Comparison of ENCODE assay signal across 18 cellular contexts in the genomic region with DNA sequence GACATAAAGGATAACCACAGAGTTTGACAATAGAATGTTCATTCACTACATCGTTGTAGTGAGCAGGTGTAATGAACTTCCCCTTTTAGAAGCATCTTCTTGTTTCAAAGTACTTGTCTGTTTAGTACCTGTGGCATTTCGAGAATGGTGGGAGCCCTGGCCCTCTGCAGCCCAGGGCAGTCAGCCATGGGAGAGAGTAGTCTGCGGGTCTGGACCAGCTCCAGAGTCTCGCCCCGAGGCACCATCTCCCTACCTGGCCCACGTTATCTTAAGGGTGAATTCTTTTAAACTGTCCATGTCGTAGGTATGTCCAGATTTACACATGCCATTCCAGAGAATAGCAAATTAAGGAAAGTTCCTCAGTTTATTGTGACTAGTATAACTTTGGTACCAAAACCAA.
DNase-seq lines count a peak whose midpoint lies in the region; ATAC-seq and TF ChIP-seq lines count a peak whose summit lies in the region.
"Had no signal": no experiment of that assay in that cellular context is flagged by ENCODE, and none has a peak within 500 bp of the region (broad histone marks: within the 10 kb centered on the region; RNA-seq: fewer than 3 reads in every experiment).

No MANE protein-coding gene starts in this region.

- H3K27ac ChIP-seq in H9 (ENCODE audit: insufficient read length, low read depth, low read length) (no peak overlapping the region), mesendoderm (ENCODE audit: low read depth, low read length) (peak overlapping the region; percentile 60)
- H3K27ac ChIP-seq: C4-2B had no signal

- H4K20me1 ChIP-seq in H9 (ENCODE audit: control insufficient read depth, insufficient read depth, insufficient read length), result no peaks in the 10 kb centered on the region

- H3K9me3 ChIP-seq in H9 (ENCODE audit: control insufficient read depth, low read depth, low read length), result no peaks in the 10 kb centered on the region
- H3K9me3 ChIP-seq: BE2C had no signal

- peaks cover 19% of the 10 kb centered on the region for H3K4me1 ChIP-seq in H9 (ENCODE audit: insufficient read depth, low read length)
- peaks cover 6% of the 10 kb centered on the region for H3K4me1 ChIP-seq in mesendoderm (ENCODE audit: control insufficient read depth, low read depth, low read length)
- H3K4me1 ChIP-seq: BE2C had no signal

- H3K79me2 ChIP-seq in H9 (ENCODE audit: insufficient read depth, low read length) (peaks cover 6% of the 10 kb centered on the region; the same call in 1 of the 2 replicates), mesendoderm (ENCODE audit: control insufficient read depth, insufficient read depth, low read length) (peaks cover 5% of the 10 kb centered on the region)

- H3K23ac ChIP-seq in H9 (ENCODE audit: insufficient read length, low read depth, low read length), result no peak overlapping the region
- H3K23ac ChIP-seq in mesendoderm (ENCODE audit: low read length), result no peak overlapping the region

- H2AK5ac ChIP-seq in H9 (ENCODE audit: insufficient read length, low read length) (no peak overlapping the region), mesendoderm (ENCODE audit: low read length) (peak overlapping the region; percentile 37)

- no peaks in the 10 kb centered on the region for H3K27me3 ChIP-seq in H9 (ENCODE audit: insufficient read depth, low read length)
- no peaks in the 10 kb centered on the region for H3K27me3 ChIP-seq in mesendoderm (ENCODE audit: insufficient read depth, low read length, poor library complexity)
- H3K27me3 ChIP-seq: BE2C had no signal

- H3K9me3 Mint-ChIP-seq in H9, result no peaks in the 10 kb centered on the region; a peak in 1 of 5 replicates
- H3K9me3 Mint-ChIP-seq in WTC11, result no peaks in the 10 kb centered on the region
- peaks cover 6% of the 10 kb centered on the region for H3K9me3 Mint-ChIP-seq in activated CD8-positive, alpha-beta T cell treated with anti-CD3 and anti-CD28 coated beads for 36 hours
- H3K9me3 Mint-ChIP-seq: HFFc6 had no signal

- H3K79me1 ChIP-seq in H9 (ENCODE audit: insufficient read depth, low read depth, low read length, poor library complexity, severe bottlenecking) (no peaks in the 10 kb centered on the region), mesendoderm (ENCODE audit: low read length) (peaks cover 1% of the 10 kb centered on the region)

- H3K36me3 Mint-ChIP-seq in H9 (ENCODE audit: insufficient read depth in 1 of 3, low read depth in 3 of 3), result peaks cover 16 to 31% (median 30%) of the 10 kb centered on the region in 3 experiments; a peak in 6 of 7 replicates
- H3K36me3 Mint-ChIP-seq in WTC11, result peaks cover 34% of the 10 kb centered on the region
- peaks cover 6% of the 10 kb centered on the region for H3K36me3 Mint-ChIP-seq in activated CD8-positive, alpha-beta T cell treated with anti-CD3 and anti-CD28 coated beads for 36 hours (ENCODE audit: low read depth)

- H3K4me3 ChIP-seq in mesendoderm (ENCODE audit: low read length), result no peak overlapping the region
- H3K4me3 ChIP-seq: GM23248, K562 had no signal

- peaks cover 70 to 77% of the 10 kb centered on the region in 2 experiments for H3K4me1 Mint-ChIP-seq in H9
- peaks cover 74% of the 10 kb centered on the region for H3K4me1 Mint-ChIP-seq in WTC11
- no peaks in the 10 kb centered on the region for H3K4me1 Mint-ChIP-seq in activated CD8-positive, alpha-beta T cell treated with anti-CD3 and anti-CD28 coated beads for 36 hours (ENCODE audit: low read depth)
- H3K4me1 Mint-ChIP-seq: CD4-positive, alpha-beta memory T cell had no signal

- H3K36me3 ChIP-seq in mesendoderm (ENCODE audit: control insufficient read depth, insufficient read depth, low read length), result no peaks in the 10 kb centered on the region
- H3K36me3 ChIP-seq: BE2C had no signal

- H2AFZ ChIP-seq in H9 (ENCODE audit: low read length), result no peak overlapping the region
- H2AFZ ChIP-seq: GM23248 had no signal

- H3K4me3 Mint-ChIP-seq in H9 (no peak overlapping the region), WTC11 (no peak overlapping the region; the same call in 1 of the 2 replicates)
- H3K4me3 Mint-ChIP-seq in activated CD8-positive, alpha-beta T cell treated with anti-CD3 and anti-CD28 coated beads for 36 hours, result no peak overlapping the region
- H3K4me3 Mint-ChIP-seq: CD4-positive, alpha-beta memory T cell had no signal

- peak; percentile 6; the same call in 1 of the 2 replicates for ATAC-seq in WTC11
- ATAC-seq in HG02623 (IDR thresholded peaks at IDR 0.05; ENCODE audit: unreplicated experiment), result no peak
- ATAC-seq in HG03280 (IDR thresholded peaks at IDR 0.05; ENCODE audit: unreplicated experiment), result no peak
- ATAC-seq in HG03045 (IDR thresholded peaks at IDR 0.05; ENCODE audit: unreplicated experiment), result no peak
- ATAC-seq in activated CD8-positive, alpha-beta T cell treated with anti-CD3 and anti-CD28 coated beads for 36 hours, result no peak
- ATAC-seq: K562 had no signal

- H3K27me3 Mint-ChIP-seq in H9 (ENCODE audit: low read depth), result no peaks in the 10 kb centered on the region; the same call in 1 of the 2 replicates
- no peaks in the 10 kb centered on the region for H3K27me3 Mint-ChIP-seq in WTC11 (ENCODE audit: low read depth)
- H3K27me3 Mint-ChIP-seq in activated CD8-positive, alpha-beta T cell treated with anti-CD3 and anti-CD28 coated beads for 36 hours, result no peaks in the 10 kb centered on the region
- H3K27me3 Mint-ChIP-seq: CD4-positive, alpha-beta memory T cell had no signal

- H2BK5ac ChIP-seq in H9 (ENCODE audit: insufficient read length, low read length), result no peak overlapping the region
- peak overlapping the region; percentile 64 for H2BK5ac ChIP-seq in mesendoderm (ENCODE audit: low read length)

- no peak overlapping the region for H4K5ac ChIP-seq in H9 (ENCODE audit: insufficient read length, low read depth, low read length)
- H4K5ac ChIP-seq in mesendoderm (ENCODE audit: low read length), result no peak overlapping the region

- TF ChIP-seq CTCF in H9 (conservative IDR thresholded peaks at IDR 0.05) (no peak), WTC11 (IDR thresholded peaks at IDR 0.05) (no peak)
- TF ChIP-seq CTCF in activated CD8-positive, alpha-beta T cell treated with anti-CD3 and anti-CD28 coated beads for 36 hours (IDR thresholded peaks at IDR 0.05), result no peak

- H2BK120ac ChIP-seq in H9 (ENCODE audit: low read depth, low read length, poor library complexity, severe bottlenecking) (no peak overlapping the region), mesendoderm (ENCODE audit: low read depth, low read length) (no peak overlapping the region)

- H3K18ac ChIP-seq in H9 (ENCODE audit: insufficient read length, low read depth, low read length) (no peak overlapping the region), mesendoderm (ENCODE audit: low read length) (peak overlapping the region; percentile 83)

- no peak overlapping the region for H2BK12ac ChIP-seq in H9 (ENCODE audit: insufficient read length, low read depth, low read length)

- no peaks in the 10 kb centered on the region for H3K23me2 ChIP-seq in H9 (ENCODE audit: insufficient read length, low read depth, low read length, poor library complexity, severe bottlenecking)

- H4K8ac ChIP-seq in H9 (replicated peaks; ENCODE audit: insufficient read length, low read depth, low read length) (no peak overlapping the region), mesendoderm (ENCODE audit: low read depth, low read length) (no peak overlapping the region)

- H3K4me2 ChIP-seq in H9 (ENCODE audit: insufficient read depth, insufficient read length, low read length) (no peak overlapping the region), mesendoderm (ENCODE audit: low read length) (no peak overlapping the region)

- H3K56ac ChIP-seq in H9 (ENCODE audit: insufficient read length, low read depth, low read length) (no peak overlapping the region), mesendoderm (ENCODE audit: low read length) (no peak overlapping the region)

- no peak overlapping the region for H3K14ac ChIP-seq in H9 (ENCODE audit: insufficient read depth, low read length)

- DNase-seq in H9, result no peak
- DNase-seq in WTC11 (ENCODE audit: low spot score), result no peak
- DNase-seq in mesendoderm, result peak; percentile 65
- DNase-seq in activated CD8-positive, alpha-beta T cell treated with anti-CD3 and anti-CD28 coated beads for 36 hours, result no peak
- DNase-seq: BE2C; CD4-positive, alpha-beta memory T cell; COR-L47; DND-41; GF-D8; GM23248; HCEC 1CT; HFFc6; Karpas-422 had no signal

- WGBS in H9 (ENCODE audit: extremely low coverage, insufficient read length, low lambda C conversion rate), result no CpG with 5 or more reads among the region's 7 CpGs
- WGBS in mesendoderm (ENCODE audit: extremely low coverage, insufficient coverage, low lambda C conversion rate), result no CpG with 5 or more reads among the region's 7 CpGs

- H3K27ac Mint-ChIP-seq in H9 (peak overlapping the region; percentile 48 to 98 (median 96); a peak in 6 of 7 replicates), WTC11 (peak overlapping the region; percentile 86)
- no peak overlapping the region for H3K27ac Mint-ChIP-seq in activated CD8-positive, alpha-beta T cell treated with anti-CD3 and anti-CD28 coated beads for 36 hours
- H3K27ac Mint-ChIP-seq: CD4-positive, alpha-beta memory T cell had no signal

- CTCF ChIA-PET in WTC11 (lab: Charles Lee), result interaction anchor here (1.0 kb wide), 1 partner anchor 163 kb away, joined by 3 read pairs; no protein-coding TSS in a partner anchor
- CTCF ChIA-PET in activated CD8-positive, alpha-beta T cell treated with anti-CD3 and anti-CD28 coated beads for 36 hours (lab: Charles Lee), result no interaction called here

- intact Hi-C loops in activated CD8-positive, alpha-beta T cell treated with anti-CD3 and anti-CD28 coated beads for 36 hours (cut with micrococcal nuclease), result no loop called here

- H2BK20ac ChIP-seq in H9 (ENCODE audit: low read depth, low read length, poor library complexity, severe bottlenecking), result no peak overlapping the region

- H4K91ac ChIP-seq in H9 (ENCODE audit: insufficient read length, low read depth, low read length), result no peak overlapping the region

- no peak overlapping the region for H2BK15ac ChIP-seq in H9 (ENCODE audit: low read depth, low read length)
- H2BK15ac ChIP-seq in mesendoderm (replicated peaks; ENCODE audit: low read depth), result no peak overlapping the region

- H3K4ac ChIP-seq in H9 (ENCODE audit: low read depth, low read length) (no peak overlapping the region), mesendoderm (ENCODE audit: low read depth, low read length) (no peak overlapping the region)

- POLR2A ChIA-PET in WTC11 (lab: Charles Lee), result no interaction called here
- POLR2A ChIA-PET in activated CD8-positive, alpha-beta T cell treated with anti-CD3 and anti-CD28 coated beads for 36 hours (lab: Charles Lee), result no interaction called here

- H3T11ph ChIP-seq in H9 (ENCODE audit: low read length), result no peak overlapping the region

- no peak overlapping the region for H3K9ac ChIP-seq in H9 (ENCODE audit: extremely low read depth, insufficient read length, low read length)
- no peak overlapping the region for H3K9ac ChIP-seq in mesendoderm (ENCODE audit: low read length)
- H3K9ac ChIP-seq: GM23248 had no signal

TF ChIP-seq in WTC11, 78 proteins besides CTCF, POLR2A, EP300 and RAD21:
- TF ChIP-seq ZNF396 (CRISPR knock-in tag; IDR thresholded peaks at IDR 0.05; ENCODE audit: borderline replicate concordance) (no peak), ZNF671 (CRISPR knock-in tag; IDR thresholded peaks at IDR 0.05) (no peak)
